In genomic region chr19:43499042-43499441, GRCh38 we compare ENCODE assay signal across 31 cellular contexts. TPM values are rescaled to one million over a fixed set of nuclear protein-coding genes. Genes with fewer than 3 reads are reported as not detected.
DNase-seq lines count a peak whose midpoint lies in the region; ATAC-seq and TF ChIP-seq lines count a peak whose summit lies in the region.
"Had no signal": no experiment of that assay in that cellular context is flagged by ENCODE, and none has a peak within 500 bp of the region (broad histone marks: within the 10 kb centered on the region; RNA-seq: fewer than 3 reads in every experiment).

No MANE protein-coding gene starts in this region.

- no peak overlapping the region for H3K27ac ChIP-seq in mesendoderm (ENCODE audit: low read depth, low read length)
- H3K27ac ChIP-seq: BLaER1 treated with 17β-estradiol and CSF1 and Interleukin-3, amounts not matched to agents 10 nM and 100 nM; epithelial cell of prostate; HL-60; ovary; right atrium auricular region; testis; vagina had no signal

- WGBS in mesendoderm (ENCODE audit: extremely low coverage, insufficient coverage, low lambda C conversion rate), result no CpG with 5 or more reads among the region's 3 CpGs

- H3K4me3 ChIP-seq in mesendoderm (ENCODE audit: low read length), result no peak overlapping the region
- H3K4me3 ChIP-seq: BLaER1 treated with 17β-estradiol and CSF1 and Interleukin-3, amounts not matched to agents 10 nM and 100 nM; ovary; right atrium auricular region; testis; vagina had no signal

- no peak overlapping the region for H3K56ac ChIP-seq in mesendoderm (ENCODE audit: low read length)

- no peak overlapping the region for H3K9ac ChIP-seq in mesendoderm (ENCODE audit: low read length)
- H3K9ac ChIP-seq: BLaER1 treated with 17β-estradiol and CSF1 and Interleukin-3, amounts not matched to agents 10 nM and 100 nM had no signal

- no peaks in the 10 kb centered on the region for H3K79me2 ChIP-seq in mesendoderm (ENCODE audit: control insufficient read depth, insufficient read depth, low read length)

- H3K36me3 ChIP-seq in mesendoderm (ENCODE audit: control insufficient read depth, insufficient read depth, low read length), result no peaks in the 10 kb centered on the region
- H3K36me3 ChIP-seq: ovary had no signal

- H3K4me1 Mint-ChIP-seq in T-helper 17 cell, result peaks cover 29% of the 10 kb centered on the region
- H3K4me1 Mint-ChIP-seq in neural crest cell, result peaks cover 13% of the 10 kb centered on the region
- peaks cover 10% of the 10 kb centered on the region for H3K4me1 Mint-ChIP-seq in activated CD8-positive, alpha-beta memory T cell treated with anti-CD3 and anti-CD28 coated beads, Interleukin-2, amount 10 ng/mL, durations not matched to agents 7 days and 5 days
- peaks cover 25% of the 10 kb centered on the region for H3K4me1 Mint-ChIP-seq in Calu3 (ENCODE audit: low read depth, unreplicated experiment)

- H3K36me3 Mint-ChIP-seq in T-helper 17 cell (ENCODE audit: low read depth) (peaks cover 23% of the 10 kb centered on the region), neural crest cell (ENCODE audit: low read depth) (no peaks in the 10 kb centered on the region), Calu3 (ENCODE audit: insufficient read depth, unreplicated experiment) (peaks cover 13% of the 10 kb centered on the region)
- H3K36me3 Mint-ChIP-seq in activated CD8-positive, alpha-beta memory T cell treated with anti-CD3 and anti-CD28 coated beads, Interleukin-2, amount 10 ng/mL, durations not matched to agents 7 days and 5 days, result peaks cover 4% of the 10 kb centered on the region

- H3K18ac ChIP-seq in mesendoderm (ENCODE audit: low read length), result no peak overlapping the region

- no peak overlapping the region for H2AK5ac ChIP-seq in mesendoderm (ENCODE audit: low read length)

- no peak overlapping the region for H2BK120ac ChIP-seq in mesendoderm (ENCODE audit: low read depth, low read length)

- TF ChIP-seq CTCF in neural crest cell (conservative IDR thresholded peaks at IDR 0.05) (no peak), Calu3 (IDR thresholded peaks at IDR 0.05; ENCODE audit: unreplicated experiment) (no peak)

- H3K27me3 ChIP-seq in mesendoderm (ENCODE audit: insufficient read depth, low read length, poor library complexity), result peaks cover 4% of the 10 kb centered on the region
- H3K27me3 ChIP-seq: BLaER1 treated with 17β-estradiol and CSF1 and Interleukin-3, amounts not matched to agents 10 nM and 100 nM; ovary; right atrium auricular region; testis; vagina had no signal

- intact Hi-C loops in Calu3 (cut with micrococcal nuclease; ENCODE audit: unreplicated experiment), result no loop called here

- H3K9me3 ChIP-seq in T-helper 17 cell (ENCODE audit: control insufficient read depth, low read length, poor library complexity, severe bottlenecking), result no peaks in the 10 kb centered on the region
- H3K9me3 ChIP-seq: BLaER1 treated with 17β-estradiol and CSF1 and Interleukin-3, amounts not matched to agents 10 nM and 100 nM; ovary; right atrium auricular region; testis; vagina had no signal

- peaks cover 2% of the 10 kb centered on the region for H3K4me1 ChIP-seq in mesendoderm (ENCODE audit: control insufficient read depth, low read depth, low read length)

- no peak for ATAC-seq in T-helper 17 cell
- ATAC-seq in left lobe of liver, result peak; percentile 81
- no peak for ATAC-seq in activated CD8-positive, alpha-beta memory T cell treated with anti-CD3 and anti-CD28 coated beads, Interleukin-2, amount 10 ng/mL, durations not matched to agents 7 days and 5 days
- ATAC-seq in HG03139 (IDR thresholded peaks at IDR 0.05; ENCODE audit: unreplicated experiment), result no peak
- ATAC-seq: HCT116; PC-3; stimulated activated naive B cell treated with anti-CD40 and anti-IgM and Interleukin-4, amounts not matched to agents 10 μg/mL and 1 μg/mL and 100 μg/mL, for 72 hours had no signal

- no peaks in the 10 kb centered on the region for H3K79me1 ChIP-seq in mesendoderm (ENCODE audit: low read length)

- no peaks in the 10 kb centered on the region for H3K27me3 Mint-ChIP-seq in T-helper 17 cell
- H3K27me3 Mint-ChIP-seq in neural crest cell (ENCODE audit: low read depth), result peaks cover 2% of the 10 kb centered on the region
- no peaks in the 10 kb centered on the region for H3K27me3 Mint-ChIP-seq in activated CD8-positive, alpha-beta memory T cell treated with anti-CD3 and anti-CD28 coated beads, Interleukin-2, amount 10 ng/mL, durations not matched to agents 7 days and 5 days
- no peaks in the 10 kb centered on the region for H3K27me3 Mint-ChIP-seq in Calu3 (ENCODE audit: unreplicated experiment)
- H3K27me3 Mint-ChIP-seq: activated B cell treated with CpG ODN at 0.5 μM for 24 hours; memory B cell; stimulated activated naive B cell treated with anti-CD40 and anti-IgM and Interleukin-4, amounts not matched to agents 10 μg/mL and 1 μg/mL and 100 μg/mL, for 72 hours had no signal

- peak; percentile 41 for DNase-seq in HT-29 (ENCODE audit: low spot score)
- no peak for DNase-seq in T-helper 17 cell
- DNase-seq in left lobe of liver (ENCODE audit: low spot score), result peak; percentile 93
- no peak for DNase-seq in neural crest cell (ENCODE audit: low read depth, low spot score)
- no peak for DNase-seq in mesendoderm
- no peak for DNase-seq in activated CD8-positive, alpha-beta memory T cell treated with anti-CD3 and anti-CD28 coated beads, Interleukin-2, amount 10 ng/mL, durations not matched to agents 7 days and 5 days
- DNase-seq in Calu3, result no peak
- DNase-seq: activated B cell treated with CpG ODN at 0.5 μM for 24 hours; activated naive CD4-positive, alpha-beta T cell treated with anti-CD3 and anti-CD28 coated beads for 36 hours; amniotic stem cell; DND-41; IMR-90; NCI-H1694 treated with DMSO at 0.1 percent for 48 hours; NCI-H510A; NK-92 treated with Interleukin-12 subunit alpha and Interleukin-12 subunit beta, amount 100 ng/mL, for 24 hours; ovary; PC-3; SHP77; stimulated activated CD4-positive, alpha-beta T cell treated with anti-CD3 and anti-CD28 coated beads, Interleukin-4, amount 100 ng/mL, for 4 hours; stimulated activated naive B cell treated with anti-CD40 and anti-IgM and Interleukin-4, amounts not matched to agents 10 μg/mL and 1 μg/mL and 100 μg/mL, for 72 hours; testis had no signal

- no peak overlapping the region for H2BK15ac ChIP-seq in mesendoderm (replicated peaks; ENCODE audit: low read depth)

- no peak overlapping the region for H3K4me3 Mint-ChIP-seq in T-helper 17 cell
- no peak overlapping the region for H3K4me3 Mint-ChIP-seq in neural crest cell
- H3K4me3 Mint-ChIP-seq in activated CD8-positive, alpha-beta memory T cell treated with anti-CD3 and anti-CD28 coated beads, Interleukin-2, amount 10 ng/mL, durations not matched to agents 7 days and 5 days, result no peak overlapping the region
- no peak overlapping the region for H3K4me3 Mint-ChIP-seq in Calu3 (ENCODE audit: low read depth, unreplicated experiment)
- H3K4me3 Mint-ChIP-seq: activated B cell treated with CpG ODN at 0.5 μM for 24 hours; activated naive CD4-positive, alpha-beta T cell treated with anti-CD3 and anti-CD28 coated beads for 36 hours; memory B cell; stimulated activated naive B cell treated with anti-CD40 and anti-IgM and Interleukin-4, amounts not matched to agents 10 μg/mL and 1 μg/mL and 100 μg/mL, for 72 hours had no signal

- CTCF ChIA-PET in activated CD8-positive, alpha-beta memory T cell treated with anti-CD3 and anti-CD28 coated beads, Interleukin-2, amount 10 ng/mL, durations not matched to agents 7 days and 5 days (lab: Charles Lee), result no interaction called here
- CTCF ChIA-PET in Calu3 (lab: Charles Lee), result interaction anchor here (0.6 to 0.9 kb wide), 3 partner anchors 11 to 29 kb away, joined by 4 to 5 read pairs (median 4); no protein-coding TSS in a partner anchor

- H3K27ac Mint-ChIP-seq in T-helper 17 cell, result peak overlapping the region; percentile 63
- peak overlapping the region; percentile 31 for H3K27ac Mint-ChIP-seq in neural crest cell (ENCODE audit: unreplicated experiment)
- no peak overlapping the region for H3K27ac Mint-ChIP-seq in activated CD8-positive, alpha-beta memory T cell treated with anti-CD3 and anti-CD28 coated beads, Interleukin-2, amount 10 ng/mL, durations not matched to agents 7 days and 5 days
- H3K27ac Mint-ChIP-seq in Calu3 (ENCODE audit: unreplicated experiment), result no peak overlapping the region
- H3K27ac Mint-ChIP-seq: activated B cell treated with CpG ODN at 0.5 μM for 24 hours; activated naive CD4-positive, alpha-beta T cell treated with anti-CD3 and anti-CD28 coated beads for 36 hours; memory B cell; stimulated activated naive B cell treated with anti-CD40 and anti-IgM and Interleukin-4, amounts not matched to agents 10 μg/mL and 1 μg/mL and 100 μg/mL, for 72 hours had no signal

- H3K4me2 ChIP-seq in mesendoderm (ENCODE audit: low read length), result no peak overlapping the region
- H3K4me2 ChIP-seq: BLaER1 treated with 17β-estradiol and CSF1 and Interleukin-3, amounts not matched to agents 10 nM and 100 nM had no signal

- H3K23ac ChIP-seq in mesendoderm (ENCODE audit: low read length), result no peak overlapping the region

- H4K5ac ChIP-seq in mesendoderm (ENCODE audit: low read length), result no peak overlapping the region

- no peak overlapping the region for H2BK5ac ChIP-seq in mesendoderm (ENCODE audit: low read length)

- no TSS peak for BruUV-seq in Calu3 (replicated peaks; lab: Mats Ljungman, UMichigan)

- H3K4ac ChIP-seq in mesendoderm (ENCODE audit: low read depth, low read length), result no peak overlapping the region

- no peak overlapping the region for H4K8ac ChIP-seq in mesendoderm (ENCODE audit: low read depth, low read length)

- H3K9me3 Mint-ChIP-seq in neural crest cell (no peaks in the 10 kb centered on the region), Calu3 (ENCODE audit: low read depth, unreplicated experiment) (no peaks in the 10 kb centered on the region)
- H3K9me3 Mint-ChIP-seq in activated CD8-positive, alpha-beta memory T cell treated with anti-CD3 and anti-CD28 coated beads, Interleukin-2, amount 10 ng/mL, durations not matched to agents 7 days and 5 days (ENCODE audit: low read depth), result no peaks in the 10 kb centered on the region
- H3K9me3 Mint-ChIP-seq: activated B cell treated with CpG ODN at 0.5 μM for 24 hours; activated naive CD4-positive, alpha-beta T cell treated with anti-CD3 and anti-CD28 coated beads for 36 hours; memory B cell; stimulated activated naive B cell treated with anti-CD40 and anti-IgM and Interleukin-4, amounts not matched to agents 10 μg/mL and 1 μg/mL and 100 μg/mL, for 72 hours had no signal

RNA-seq across cellular contexts. Expression of gene PHLDB3, which starts 5.5 kb away (rescaled TPM):
- total RNA-seq in HT-29 (2014; rRNA removed; shearing (Covaris generic)), result 45.7 and 52.4 TPM in 2 replicates
- total RNA-seq in T-helper 17 cell, result 10 to 100 TPM; 24.2 to 40.5 TPM
- total RNA-seq in left lobe of liver, result 17.7 TPM
- total RNA-seq in neural crest cell, result 13.3 and 14.3 TPM in 2 replicates
- polyA plus RNA-seq in mesendoderm (2013, experiment 1 of 2), result 2.3 TPM
- 2.3 TPM for polyA plus RNA-seq in mesendoderm (2013, experiment 2 of 2)
- 10 to 100 TPM; 11.0 to 11.2 TPM for total RNA-seq in activated CD8-positive, alpha-beta memory T cell treated with anti-CD3 and anti-CD28 coated beads, Interleukin-2, amount 10 ng/mL, durations not matched to agents 7 days and 5 days
- total RNA-seq in Calu3 (2022), result 24.7 and 25.7 TPM in 2 replicates

RNA-seq across cellular contexts. Expression of gene ETHE1, which starts 28.0 kb away (rescaled TPM):
- 179 and 190 TPM in 2 replicates for total RNA-seq in HT-29 (2014; rRNA removed; shearing (Covaris generic))
- total RNA-seq in T-helper 17 cell (10 to 100 TPM; 21.0 to 30.3 TPM), left lobe of liver (43.5 TPM), neural crest cell (23.7 and 25.0 TPM in 2 replicates), Calu3 (2022) (44.8 and 48.4 TPM in 2 replicates)
- 6.7 TPM for polyA plus RNA-seq in mesendoderm (2013, experiment 1 of 2)
- 6.7 TPM for polyA plus RNA-seq in mesendoderm (2013, experiment 2 of 2)
- 10 to 100 TPM; 52.6 to 55.8 TPM for total RNA-seq in activated CD8-positive, alpha-beta memory T cell treated with anti-CD3 and anti-CD28 coated beads, Interleukin-2, amount 10 ng/mL, durations not matched to agents 7 days and 5 days

RNA-seq across cellular contexts. Expression of gene LYPD3, which starts 33.6 kb away (rescaled TPM):
- 0.05 and 0.78 TPM in 2 replicates for total RNA-seq in HT-29 (2014; rRNA removed; shearing (Covaris generic))
- total RNA-seq in T-helper 17 cell (1 to 10 TPM; 5.1 to 7.4 TPM), left lobe of liver (0.53 TPM), neural crest cell (0.50 and 0.89 TPM in 2 replicates), Calu3 (2022) (6.6 and 6.9 TPM in 2 replicates)
- polyA plus RNA-seq in mesendoderm (2013, experiment 1 of 2), result 2.9 TPM
- 2.3 TPM for polyA plus RNA-seq in mesendoderm (2013, experiment 2 of 2)
- under 1 TPM; 0.23 to 0.33 TPM for total RNA-seq in activated CD8-positive, alpha-beta memory T cell treated with anti-CD3 and anti-CD28 coated beads, Interleukin-2, amount 10 ng/mL, durations not matched to agents 7 days and 5 days
- total RNA-seq: activated B cell treated with CpG ODN at 0.5 μM for 24 hours, glomerular endothelial cell had no signal

RNA-seq across cellular contexts. Expression of gene ZNF575, which starts 33.9 kb away (rescaled TPM):
- total RNA-seq in HT-29 (2014; rRNA removed; shearing (Covaris generic)), result 0.08 TPM in 2 replicates
- total RNA-seq in T-helper 17 cell (1 to 10 TPM; 4.0 to 4.3 TPM), left lobe of liver (1.5 TPM), neural crest cell (0.57 and 0.72 TPM in 2 replicates), Calu3 (2022) (2.2 and 2.8 TPM in 2 replicates)
- 0.13 TPM for polyA plus RNA-seq in mesendoderm (2013, experiment 1 of 2)
- polyA plus RNA-seq in mesendoderm (2013, experiment 2 of 2), result 0.27 TPM
- total RNA-seq in activated CD8-positive, alpha-beta memory T cell treated with anti-CD3 and anti-CD28 coated beads, Interleukin-2, amount 10 ng/mL, durations not matched to agents 7 days and 5 days, result 1 to 10 TPM; 2.9 to 3.7 TPM
- total RNA-seq: glomerular endothelial cell, IMR-90, kidney epithelial cell, PC-3 had no signal

Comparison
In these comparisons a context has a peak if more than half of its experiments do, and no peak if none do; other contexts are left out.
1. DNase-seq: peak in HT-29 (single experiment) and left lobe of liver (single experiment); none in T-helper 17 cell (0 of 3), neural crest cell (single experiment), mesendoderm (single experiment), activated CD8-positive, alpha-beta memory T cell treated with anti-CD3 and anti-CD28 coated beads, Interleukin-2, amount 10 ng/mL, durations not matched to agents 7 days and 5 days (single experiment) and Calu3 (single experiment).
2. H3K27ac Mint-ChIP-seq: peak in T-helper 17 cell (single experiment) and neural crest cell (single experiment); none in activated CD8-positive, alpha-beta memory T cell treated with anti-CD3 and anti-CD28 coated beads, Interleukin-2, amount 10 ng/mL, durations not matched to agents 7 days and 5 days (single experiment) and Calu3 (single experiment).